Comparison of ENCODE assay signal across 1 cellular context in the genomic region with DNA sequence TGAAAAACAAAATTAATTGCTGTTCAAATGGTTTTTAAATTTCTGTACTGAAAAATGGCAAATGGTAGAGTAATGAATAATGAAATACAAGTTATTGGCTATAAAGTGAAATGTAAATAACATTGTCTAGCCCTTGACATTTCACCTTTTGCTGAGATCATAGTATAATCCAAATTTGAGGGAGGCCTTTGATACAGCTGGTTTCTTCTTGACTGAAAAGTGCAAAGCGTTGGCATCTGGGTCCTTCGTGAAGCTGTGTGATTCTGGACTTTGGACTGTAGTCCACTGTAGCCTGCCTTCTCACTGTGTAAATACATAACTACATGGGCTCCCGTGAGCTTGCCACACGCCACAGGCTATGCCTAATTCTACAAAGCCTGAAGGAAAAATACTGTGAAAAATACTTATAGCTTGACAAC.
TF ChIP-seq lines count a peak whose summit lies in the region.

No MANE protein-coding gene starts in this region.

TF ChIP-seq in HepG2, 621 proteins besides CTCF, POLR2A, EP300 and RAD21 (continued from another document and continues in another):
- TF ChIP-seq ZNF280D (CRISPR knock-in tag; IDR thresholded peaks at IDR 0.05): 0 out of 2 replicates have a peak, but pooled peaks have one; percentile 61
- TF ChIP-seq ZMYM2 (CRISPR knock-in tag; IDR thresholded peaks at IDR 0.05): peak; percentile 75; the same call in 1 of the 2 replicates
- no peak for TF ChIP-seq RFX1 (IDR thresholded peaks at IDR 0.05)
- no peak for TF ChIP-seq U2AF1 (optimal IDR thresholded peaks at IDR 0.05; ENCODE audit: low read depth, low read length)
- TF ChIP-seq GATAD1 (CRISPR knock-in tag; IDR thresholded peaks at IDR 0.05): no peak
- peak; percentile 72; the same call in 1 of the 2 replicates for TF ChIP-seq ZNF772 (CRISPR knock-in tag; IDR thresholded peaks at IDR 0.05)
- TF ChIP-seq, protein P1, sequence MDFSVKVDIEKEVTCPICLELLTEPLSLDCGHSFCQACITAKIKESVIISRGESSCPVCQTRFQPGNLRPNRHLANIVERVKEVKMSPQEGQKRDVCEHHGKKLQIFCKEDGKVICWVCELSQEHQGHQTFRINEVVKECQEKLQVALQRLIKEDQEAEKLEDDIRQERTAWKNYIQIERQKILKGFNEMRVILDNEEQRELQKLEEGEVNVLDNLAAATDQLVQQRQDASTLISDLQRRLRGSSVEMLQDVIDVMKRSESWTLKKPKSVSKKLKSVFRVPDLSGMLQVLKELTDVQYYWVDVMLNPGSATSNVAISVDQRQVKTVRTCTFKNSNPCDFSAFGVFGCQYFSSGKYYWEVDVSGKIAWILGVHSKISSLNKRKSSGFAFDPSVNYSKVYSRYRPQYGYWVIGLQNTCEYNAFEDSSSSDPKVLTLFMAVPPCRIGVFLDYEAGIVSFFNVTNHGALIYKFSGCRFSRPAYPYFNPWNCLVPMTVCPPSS (IDR thresholded peaks at IDR 0.05): no peak
- peak; percentile 67; the same call in 1 of the 2 replicates for TF ChIP-seq GFI1 (CRISPR knock-in tag; IDR thresholded peaks at IDR 0.05; ENCODE audit: borderline replicate concordance)
- TF ChIP-seq, protein P2, sequence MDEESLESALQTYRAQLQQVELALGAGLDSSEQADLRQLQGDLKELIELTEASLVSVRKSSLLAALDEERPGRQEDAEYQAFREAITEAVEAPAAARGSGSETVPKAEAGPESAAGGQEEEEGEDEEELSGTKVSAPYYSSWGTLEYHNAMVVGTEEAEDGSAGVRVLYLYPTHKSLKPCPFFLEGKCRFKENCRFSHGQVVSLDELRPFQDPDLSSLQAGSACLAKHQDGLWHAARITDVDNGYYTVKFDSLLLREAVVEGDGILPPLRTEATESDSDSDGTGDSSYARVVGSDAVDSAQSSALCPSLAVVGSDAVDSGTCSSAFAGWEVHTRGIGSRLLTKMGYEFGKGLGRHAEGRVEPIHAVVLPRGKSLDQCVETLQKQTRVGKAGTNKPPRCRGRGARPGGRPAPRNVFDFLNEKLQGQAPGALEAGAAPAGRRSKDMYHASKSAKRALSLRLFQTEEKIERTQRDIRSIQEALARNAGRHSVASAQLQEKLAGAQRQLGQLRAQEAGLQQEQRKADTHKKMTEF (CRISPR knock-in tag; IDR thresholded peaks at IDR 0.05): peak; percentile 81
- TF ChIP-seq THAP11 (CRISPR knock-in tag; IDR thresholded peaks at IDR 0.05): peak; percentile 31; the same call in 1 of the 2 replicates
- TF ChIP-seq HMGXB3 (CRISPR knock-in tag; IDR thresholded peaks at IDR 0.05; ENCODE audit: borderline replicate concordance): no peak
- TF ChIP-seq AHDC1 (CRISPR knock-in tag; IDR thresholded peaks at IDR 0.05; ENCODE audit: borderline replicate concordance): peak; percentile 89; the same call in 1 of the 2 replicates
- TF ChIP-seq GZF1 (CRISPR knock-in tag; IDR thresholded peaks at IDR 0.05): no peak
- TF ChIP-seq SCMH1 (CRISPR knock-in tag; IDR thresholded peaks at IDR 0.05; ENCODE audit: borderline replicate concordance): no peak
- no peak for TF ChIP-seq ZNF383 (CRISPR knock-in tag; IDR thresholded peaks at IDR 0.05; ENCODE audit: borderline replicate concordance)
- no peak for TF ChIP-seq MYNN (CRISPR knock-in tag; IDR thresholded peaks at IDR 0.05; ENCODE audit: low read depth)
- peak; percentile 20; the same call in 1 of the 2 replicates for TF ChIP-seq HHEX (CRISPR knock-in tag; IDR thresholded peaks at IDR 0.05)
- no peak for TF ChIP-seq ZNF33B (CRISPR knock-in tag; IDR thresholded peaks at IDR 0.05)
- no peak for TF ChIP-seq AKAP8 (CRISPR knock-in tag; IDR thresholded peaks at IDR 0.05)
- no peak for TF ChIP-seq U2AF2 (IDR thresholded peaks at IDR 0.05; ENCODE audit: low read depth, low read length)
- TF ChIP-seq, protein P3, sequence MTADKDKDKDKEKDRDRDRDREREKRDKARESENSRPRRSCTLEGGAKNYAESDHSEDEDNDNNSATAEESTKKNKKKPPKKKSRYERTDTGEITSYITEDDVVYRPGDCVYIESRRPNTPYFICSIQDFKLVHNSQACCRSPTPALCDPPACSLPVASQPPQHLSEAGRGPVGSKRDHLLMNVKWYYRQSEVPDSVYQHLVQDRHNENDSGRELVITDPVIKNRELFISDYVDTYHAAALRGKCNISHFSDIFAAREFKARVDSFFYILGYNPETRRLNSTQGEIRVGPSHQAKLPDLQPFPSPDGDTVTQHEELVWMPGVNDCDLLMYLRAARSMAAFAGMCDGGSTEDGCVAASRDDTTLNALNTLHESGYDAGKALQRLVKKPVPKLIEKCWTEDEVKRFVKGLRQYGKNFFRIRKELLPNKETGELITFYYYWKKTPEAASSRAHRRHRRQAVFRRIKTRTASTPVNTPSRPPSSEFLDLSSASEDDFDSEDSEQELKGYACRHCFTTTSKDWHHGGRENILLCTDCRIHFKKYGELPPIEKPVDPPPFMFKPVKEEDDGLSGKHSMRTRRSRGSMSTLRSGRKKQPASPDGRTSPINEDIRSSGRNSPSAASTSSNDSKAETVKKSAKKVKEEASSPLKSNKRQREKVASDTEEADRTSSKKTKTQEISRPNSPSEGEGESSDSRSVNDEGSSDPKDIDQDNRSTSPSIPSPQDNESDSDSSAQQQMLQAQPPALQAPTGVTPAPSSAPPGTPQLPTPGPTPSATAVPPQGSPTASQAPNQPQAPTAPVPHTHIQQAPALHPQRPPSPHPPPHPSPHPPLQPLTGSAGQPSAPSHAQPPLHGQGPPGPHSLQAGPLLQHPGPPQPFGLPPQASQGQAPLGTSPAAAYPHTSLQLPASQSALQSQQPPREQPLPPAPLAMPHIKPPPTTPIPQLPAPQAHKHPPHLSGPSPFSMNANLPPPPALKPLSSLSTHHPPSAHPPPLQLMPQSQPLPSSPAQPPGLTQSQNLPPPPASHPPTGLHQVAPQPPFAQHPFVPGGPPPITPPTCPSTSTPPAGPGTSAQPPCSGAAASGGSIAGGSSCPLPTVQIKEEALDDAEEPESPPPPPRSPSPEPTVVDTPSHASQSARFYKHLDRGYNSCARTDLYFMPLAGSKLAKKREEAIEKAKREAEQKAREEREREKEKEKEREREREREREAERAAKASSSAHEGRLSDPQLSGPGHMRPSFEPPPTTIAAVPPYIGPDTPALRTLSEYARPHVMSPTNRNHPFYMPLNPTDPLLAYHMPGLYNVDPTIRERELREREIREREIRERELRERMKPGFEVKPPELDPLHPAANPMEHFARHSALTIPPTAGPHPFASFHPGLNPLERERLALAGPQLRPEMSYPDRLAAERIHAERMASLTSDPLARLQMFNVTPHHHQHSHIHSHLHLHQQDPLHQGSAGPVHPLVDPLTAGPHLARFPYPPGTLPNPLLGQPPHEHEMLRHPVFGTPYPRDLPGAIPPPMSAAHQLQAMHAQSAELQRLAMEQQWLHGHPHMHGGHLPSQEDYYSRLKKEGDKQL (CRISPR knock-in tag; IDR thresholded peaks at IDR 0.05; ENCODE audit: low read depth): no peak
- no peak for TF ChIP-seq ZNF260 (CRISPR knock-in tag; IDR thresholded peaks at IDR 0.05; ENCODE audit: borderline replicate concordance, low read depth)
- peak; percentile 95 for TF ChIP-seq SALL1 (CRISPR knock-in tag; IDR thresholded peaks at IDR 0.05)
- no peak for TF ChIP-seq HOXA9 (CRISPR knock-in tag; IDR thresholded peaks at IDR 0.05; ENCODE audit: borderline replicate concordance)
- no peak for TF ChIP-seq MZF1 (CRISPR knock-in tag; IDR thresholded peaks at IDR 0.05; ENCODE audit: borderline replicate concordance)
- no peak for TF ChIP-seq NR1H2 (CRISPR knock-in tag; IDR thresholded peaks at IDR 0.05; ENCODE audit: borderline replicate concordance, low read depth)
- no peak for TF ChIP-seq SYNCRIP (IDR thresholded peaks at IDR 0.05; ENCODE audit: insufficient read depth, low read depth, low read length)
- TF ChIP-seq ZNF543 (CRISPR knock-in tag; IDR thresholded peaks at IDR 0.05): 0 out of 2 replicates have a peak, but pooled peaks have one; percentile 46
- TF ChIP-seq RARG (CRISPR knock-in tag; IDR thresholded peaks at IDR 0.05; ENCODE audit: low read depth): no peak
- TF ChIP-seq SMYD3 (CRISPR knock-in tag; IDR thresholded peaks at IDR 0.05): no peak
- TF ChIP-seq, protein P4, sequence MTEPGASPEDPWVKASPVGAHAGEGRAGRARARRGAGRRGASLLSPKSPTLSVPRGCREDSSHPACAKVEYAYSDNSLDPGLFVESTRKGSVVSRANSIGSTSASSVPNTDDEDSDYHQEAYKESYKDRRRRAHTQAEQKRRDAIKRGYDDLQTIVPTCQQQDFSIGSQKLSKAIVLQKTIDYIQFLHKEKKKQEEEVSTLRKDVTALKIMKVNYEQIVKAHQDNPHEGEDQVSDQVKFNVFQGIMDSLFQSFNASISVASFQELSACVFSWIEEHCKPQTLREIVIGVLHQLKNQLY (CRISPR knock-in tag; IDR thresholded peaks at IDR 0.05): peak; percentile 59; the same call in 1 of the 2 replicates
